Comparison of ENCODE assay signal across 19 cellular contexts in the genomic region with DNA sequence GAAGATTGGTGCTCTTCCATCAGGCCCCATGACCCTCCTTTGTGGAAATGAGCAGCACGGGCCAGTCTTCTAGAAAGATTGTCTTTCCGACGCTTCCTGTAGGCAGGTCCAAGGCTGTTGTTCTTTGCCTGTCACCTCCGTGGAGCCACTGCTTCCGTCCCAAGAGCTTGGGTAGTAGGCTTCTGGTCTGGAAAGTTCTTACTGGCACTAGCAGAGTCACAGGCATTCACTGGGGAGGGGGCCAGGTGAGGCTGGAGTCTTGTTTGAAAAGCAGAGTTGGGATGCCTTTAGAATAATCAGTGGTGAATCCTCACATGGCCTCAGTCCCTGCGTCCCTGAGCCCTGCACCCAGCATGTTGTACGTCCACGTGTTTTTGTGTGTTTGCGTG.
"Had no signal": no experiment of that assay in that cellular context is flagged by ENCODE, and none has a peak within 500 bp of the region (broad histone marks: within the 10 kb centered on the region; RNA-seq: fewer than 3 reads in every experiment).

No MANE protein-coding gene starts in this region.

- ATAC-seq: esophagus mucosa; gastroesophageal sphincter; left cardiac atrium; left ventricle myocardium superior; naive thymus-derived CD4-positive, alpha-beta T cell had no signal

- H3K4me3 ChIP-seq: gastroesophageal sphincter, lung, right atrium auricular region, stomach, uterus had no signal

- H3K4me3 Mint-ChIP-seq: immature natural killer cell; naive thymus-derived CD4-positive, alpha-beta T cell; nephron progenitor cell; type B pancreatic cell had no signal

- H3K36me3 Mint-ChIP-seq: immature natural killer cell; naive thymus-derived CD4-positive, alpha-beta T cell; type B pancreatic cell had no signal

- H3K9me3 Mint-ChIP-seq: immature natural killer cell, nephron progenitor cell, type B pancreatic cell had no signal

- H3K27ac Mint-ChIP-seq: immature natural killer cell; naive thymus-derived CD4-positive, alpha-beta T cell; nephron progenitor cell; type B pancreatic cell had no signal

- H3K36me3 ChIP-seq: gastroesophageal sphincter, neutrophil, right atrium auricular region, stomach, uterus had no signal

- H3K27ac ChIP-seq: gastroesophageal sphincter, neutrophil, right atrium auricular region, stomach, uterus had no signal

- H3K4me1 Mint-ChIP-seq: immature natural killer cell; naive thymus-derived CD4-positive, alpha-beta T cell; nephron progenitor cell had no signal

- H3K4me1 ChIP-seq: gastroesophageal sphincter, right atrium auricular region, stomach, uterus had no signal

- DNase-seq: effector memory CD4-positive, alpha-beta T cell; glutamatergic neuron; immature natural killer cell; kidney; left cardiac atrium; left ventricle myocardium superior; mesenchymal stem cell; naive thymus-derived CD4-positive, alpha-beta T cell; nephron progenitor cell; stimulated activated CD4-positive, alpha-beta T cell treated with anti-CD3 and anti-CD28 coated beads, Interleukin-12 subunit alpha, Interleukin-12 subunit beta, amount 100 ng/mL, for 4 hours; stimulated activated naive CD4-positive, alpha-beta T cell; stomach; uterus had no signal

- H3K27me3 ChIP-seq: gastroesophageal sphincter, right atrium auricular region, uterus had no signal

- H3K9me3 ChIP-seq: gastroesophageal sphincter, neutrophil, right atrium auricular region, stomach, uterus had no signal
